ENCODE assay signal across 8 cellular contexts in genomic region chr13:36345438-36346221, GRCh38. TPM values are rescaled to one million over a fixed set of nuclear protein-coding genes. Genes with fewer than 3 reads are reported as not detected.
DNase-seq lines count a peak whose midpoint lies in the region; ATAC-seq and TF ChIP-seq lines count a peak whose summit lies in the region.

No MANE protein-coding gene starts in this region.

- peak; percentile 65 to 73 (median 68) for DNase-seq in CD4-positive, alpha-beta memory T cell
- peak in 48 of 56 donors; percentile 10 to 81 (median 56) for DNase-seq in amygdala (lab: John Stamatoyannopoulos, UW)
- peak; percentile 30 to 83 for DNase-seq in heart right ventricle
- DNase-seq in ovary: peak; percentile 75 to 88 (median 81)
- DNase-seq in upper lobe of right lung: peak; percentile 69

- H3K4me3 ChIP-seq in CD4-positive, alpha-beta memory T cell (ENCODE audit: low read length in 2 of 2): peak overlapping the region; percentile 42 to 84
- H3K4me3 ChIP-seq in heart right ventricle: peak overlapping the region; percentile 62 to 93 (median 72)
- H3K4me3 ChIP-seq in ovary: peak overlapping the region; percentile 96
- peak overlapping the region; percentile 86 for H3K4me3 ChIP-seq in upper lobe of right lung

- intact Hi-C loops in CD4-positive, alpha-beta memory T cell (cut with micrococcal nuclease): loop anchor here (1.0 to 5.0 kb wide), 6 partner anchors 49 to 2002 kb away; partner anchors contain the start of genes ALG5, CCDC169, RFXAP and SUPT20H
- intact Hi-C loops in heart right ventricle (cut with DNase I) (loop anchor here in 3 of 10 donors (2.0 to 10.0 kb wide), 3 partner anchors 52 to 389 kb away; no protein-coding TSS in a partner anchor), ovary (cut with DNase I) (no loop called here), upper lobe of right lung (cut with DNase I) (no loop called here)

- peak overlapping the region; percentile 85 for H3K27ac ChIP-seq in CD4-positive, alpha-beta memory T cell (ENCODE audit: low read depth, low read length)
- H3K27ac ChIP-seq in heart right ventricle: peak overlapping the region; percentile 87 to 99 (median 96)
- peak overlapping the region; percentile 100 for H3K27ac ChIP-seq in ovary
- peak overlapping the region; percentile 99 for H3K27ac ChIP-seq in upper lobe of right lung

- peaks cover 4 to 5% of the 10 kb centered on the region in 2 donors for H3K27me3 Mint-ChIP-seq in CD4-positive, alpha-beta memory T cell

- peak overlapping the region; percentile 89 to 98 (median 96) for H3K4me3 Mint-ChIP-seq in CD4-positive, alpha-beta memory T cell

- WGBS in heart right ventricle, 2 donors: 5 to 6% methylated on average over 50 of the region's 50 CpGs
- 0 to 1% (median 0%) methylated on average over 49 to 50 of the region's 50 CpGs for WGBS in ovary, 3 donors

- peaks cover 0 to 9% of the 10 kb centered on the region in 2 donors for H3K36me3 Mint-ChIP-seq in CD4-positive, alpha-beta memory T cell

- no peak for TF ChIP-seq EP300 in ovary (IDR thresholded peaks at IDR 0.05)

- POLR2A ChIA-PET in CD4-positive, alpha-beta memory T cell (lab: Charles Lee; ENCODE audit: partially characterized antibody): interaction anchor here (1.3 kb wide), 1 partner anchor 655 kb away, joined by 7 read pairs; the partner anchor contains the start of gene EXOSC8

- H3K9me3 Mint-ChIP-seq in CD4-positive, alpha-beta memory T cell: peaks cover 0 to 2% (median 0%) of the 10 kb centered on the region in 8 donors

- no peaks in the 10 kb centered on the region for H3K27me3 ChIP-seq in CD4-positive, alpha-beta memory T cell (ENCODE audit: insufficient read depth, low read length)
- H3K27me3 ChIP-seq in heart right ventricle (no peaks in the 10 kb centered on the region), ovary (no peaks in the 10 kb centered on the region), upper lobe of right lung (no peaks in the 10 kb centered on the region)

- no peaks in the 10 kb centered on the region for H3K36me3 ChIP-seq in CD4-positive, alpha-beta memory T cell (ENCODE audit: insufficient read depth, low read length)
- H3K36me3 ChIP-seq in heart right ventricle: no peaks in the 10 kb centered on the region
- no peaks in the 10 kb centered on the region for H3K36me3 ChIP-seq in ovary
- H3K36me3 ChIP-seq in upper lobe of right lung: no peaks in the 10 kb centered on the region

- ATAC-seq in HG03025 (IDR thresholded peaks at IDR 0.05; ENCODE audit: low FRiP score, unreplicated experiment) (peak; percentile 4), SK-N-SH treated with all-trans-retinoic acid at 6 μM for 48 hours (peak; percentile 6; the same call in 1 of the 3 replicates), heart right ventricle (peak; percentile 38 to 80 (median 70)), upper lobe of right lung (peak; percentile 53), GM18867 (IDR thresholded peaks at IDR 0.05; ENCODE audit: unreplicated experiment) (no peak)

- H3K9me3 ChIP-seq in CD4-positive, alpha-beta memory T cell (ENCODE audit: control insufficient read depth in 1 of 2, low read length in 2 of 2): no peaks in the 10 kb centered on the region
- H3K9me3 ChIP-seq in heart right ventricle (no peaks in the 10 kb centered on the region), ovary (no peaks in the 10 kb centered on the region), upper lobe of right lung (no peaks in the 10 kb centered on the region)

- peak overlapping the region; percentile 98 to 100 (median 99) for H3K27ac Mint-ChIP-seq in CD4-positive, alpha-beta memory T cell

- H3K4me1 Mint-ChIP-seq in CD4-positive, alpha-beta memory T cell: peaks cover 32 to 48% (median 42%) of the 10 kb centered on the region in 4 donors

- TF ChIP-seq CTCF in heart right ventricle (IDR thresholded peaks at IDR 0.05): no peak
- TF ChIP-seq CTCF in ovary (IDR thresholded peaks at IDR 0.05): peak in 1 of 3 donors; percentile 25
- TF ChIP-seq CTCF in upper lobe of right lung (IDR thresholded peaks at IDR 0.05): no peak

- H3K4me1 ChIP-seq in CD4-positive, alpha-beta memory T cell (ENCODE audit: insufficient read depth, low read length): peaks cover 33% of the 10 kb centered on the region
- peaks cover 0 to 53% (median 26%) of the 10 kb centered on the region in 9 donors for H3K4me1 ChIP-seq in heart right ventricle
- H3K4me1 ChIP-seq in ovary (ENCODE audit: insufficient read depth): peaks cover 6% of the 10 kb centered on the region
- H3K4me1 ChIP-seq in upper lobe of right lung: peaks cover 21% of the 10 kb centered on the region

- TF ChIP-seq POLR2A in ovary (IDR thresholded peaks at IDR 0.05): peak; percentile 82

- CTCF ChIA-PET in CD4-positive, alpha-beta memory T cell (lab: Charles Lee; ENCODE audit: partially characterized antibody): interaction anchor here (0.6 to 3.8 kb wide), 6 partner anchors 12 to 654 kb away, joined by 3 to 37 read pairs (median 6); partner anchors contain the start of gene EXOSC8

TF ChIP-seq in SK-N-SH treated with all-trans-retinoic acid at 6 μM for 48 hours, 23 proteins besides CTCF, POLR2A, EP300 and RAD21:
- TF ChIP-seq TSHZ2 (CRISPR knock-in tag; IDR thresholded peaks at IDR 0.05) (no peak), CSRNP3 (CRISPR knock-in tag; IDR thresholded peaks at IDR 0.05) (no peak), SNAI2 (CRISPR knock-in tag; IDR thresholded peaks at IDR 0.05) (no peak), ZC3H10 (CRISPR knock-in tag; IDR thresholded peaks at IDR 0.05) (no peak), ZNF565 (CRISPR knock-in tag; conservative IDR thresholded peaks at IDR 0.05; ENCODE audit: low read depth) (no peak), ZFP30 (CRISPR knock-in tag; IDR thresholded peaks at IDR 0.05) (no peak), TOX (CRISPR knock-in tag; IDR thresholded peaks at IDR 0.05; ENCODE audit: borderline replicate concordance) (no peak), PPARA (CRISPR knock-in tag; IDR thresholded peaks at IDR 0.05; ENCODE audit: borderline replicate concordance) (no peak), CSDC2 (CRISPR knock-in tag; IDR thresholded peaks at IDR 0.05) (no peak), ZNF8 (CRISPR knock-in tag; IDR thresholded peaks at IDR 0.05) (no peak), BACH2 (CRISPR knock-in tag; IDR thresholded peaks at IDR 0.05; ENCODE audit: borderline replicate concordance) (no peak)

RNA-seq across cellular contexts. Expression of gene SPART, which starts 0.6 kb away (rescaled TPM):
- total RNA-seq in CD4-positive, alpha-beta memory T cell: 10 to 100 TPM; 62.4 to 67.0 TPM
- polyA plus RNA-seq in CD4-positive, alpha-beta memory T cell: 10 to 100 TPM; 44.7 to 50.3 TPM
- total RNA-seq in heart right ventricle: 10 to 100 TPM; 29.3 to 49.8 (median 38.5) TPM
- 10 to 100 TPM; 15.9 to 18.4 TPM for polyA plus RNA-seq in heart right ventricle
- total RNA-seq in ovary: 100 to 1,000 TPM in 3 of 7 donors, 10 to 100 TPM in 4; 59.5 to 141 (median 98.1) TPM
- polyA plus RNA-seq in ovary: 100 to 1,000 TPM in 1 of 2 donors, 10 to 100 TPM in 1; 77.2 to 129 TPM
- total RNA-seq in upper lobe of right lung: 86.8 TPM

RNA-seq across cellular contexts. Expression of gene CCDC169, which starts 48.0 kb away (rescaled TPM):
- total RNA-seq in CD4-positive, alpha-beta memory T cell: not detected
- polyA plus RNA-seq in CD4-positive, alpha-beta memory T cell: not detected
- total RNA-seq in heart right ventricle (1 to 10 TPM in 6 of 10 donors, under 1 TPM in 4; 0.15 to 5.4 (median 2.2) TPM), ovary (1 to 10 TPM in 3 of 7 donors, under 1 TPM in 3, not detected in 1; 0.24 to 1.4 (median 0.97) TPM), upper lobe of right lung (0.55 TPM)
- polyA plus RNA-seq in heart right ventricle (under 1 TPM; 0.22 to 0.35 TPM), ovary (1 to 10 TPM in 1 of 2 donors, under 1 TPM in 1; 0.39 to 2.7 TPM)
